ENCODE assay signal across 10 cellular contexts in genomic region chr12:47807338-47807737, GRCh38. TPM values are rescaled to one million over a fixed set of nuclear protein-coding genes. Genes with fewer than 3 reads are reported as not detected.
DNase-seq lines count a peak whose midpoint lies in the region; ATAC-seq and TF ChIP-seq lines count a peak whose summit lies in the region.
"Had no signal": no experiment of that assay in that cellular context is flagged by ENCODE, and none has a peak within 500 bp of the region (broad histone marks: within the 10 kb centered on the region; RNA-seq: fewer than 3 reads in every experiment).

No MANE protein-coding gene starts in this region.

- peak overlapping the region; percentile 43 for H3K4me3 ChIP-seq in CD8-positive, alpha-beta T cell (ENCODE audit: low read depth, low read length)
- no peak overlapping the region for H3K4me3 ChIP-seq in SU-DHL-6 (ENCODE audit: insufficient read depth, low read length, poor library complexity, severe bottlenecking)
- H3K4me3 ChIP-seq in psoas muscle = no peak overlapping the region

- peaks cover 27% of the 10 kb centered on the region for H3K79me2 ChIP-seq in SU-DHL-6 (ENCODE audit: insufficient read depth, low read length)

- H3K27me3 ChIP-seq in CD8-positive, alpha-beta T cell (ENCODE audit: insufficient read depth, low read length) = no peaks in the 10 kb centered on the region
- no peaks in the 10 kb centered on the region for H3K27me3 ChIP-seq in SU-DHL-6 (ENCODE audit: low read length)
- H3K27me3 ChIP-seq in psoas muscle (ENCODE audit: insufficient read depth in 3 of 3, low read length in 2 of 3) = no peaks in the 10 kb centered on the region

- TF ChIP-seq CTCF in CD8-positive, alpha-beta T cell (IDR thresholded peaks at IDR 0.05) = no peak
- TF ChIP-seq CTCF in SU-DHL-6 (IDR thresholded peaks at IDR 0.05; ENCODE audit: insufficient read depth, low read length, poor library complexity, severe bottlenecking) (no peak), glutamatergic neuron (IDR thresholded peaks at IDR 0.05; ENCODE audit: partially characterized antibody, unreplicated experiment) (no peak), psoas muscle (IDR thresholded peaks at IDR 0.05) (no peak)

- H3K4me1 Mint-ChIP-seq in CD8-positive, alpha-beta T cell (ENCODE audit: low read depth) = peaks cover 97% of the 10 kb centered on the region
- H3K4me1 Mint-ChIP-seq in glutamatergic neuron (ENCODE audit: low read depth, unreplicated experiment) = peaks cover 50% of the 10 kb centered on the region

- H3K27ac ChIP-seq in CD8-positive, alpha-beta T cell (ENCODE audit: low read depth, low read length) = peak overlapping the region; percentile 84
- H3K27ac ChIP-seq in SU-DHL-6 (ENCODE audit: low read depth, low read length) (peak overlapping the region; percentile 52), psoas muscle (peak overlapping the region; percentile 97)

- intact Hi-C loops in CD8-positive, alpha-beta T cell (cut with DNase I, micrococcal nuclease) = no loop called here
- intact Hi-C loops in psoas muscle (cut with DNase I) = no loop called here

- H3K36me3 ChIP-seq in CD8-positive, alpha-beta T cell (ENCODE audit: insufficient read depth, low read length) = no peaks in the 10 kb centered on the region
- H3K36me3 ChIP-seq in SU-DHL-6 (ENCODE audit: low read length) = no peaks in the 10 kb centered on the region
- no peaks in the 10 kb centered on the region for H3K36me3 ChIP-seq in psoas muscle (ENCODE audit: insufficient read depth in 1 of 2, low read depth in 1 of 2)

- peaks cover 23% of the 10 kb centered on the region for H3K36me3 Mint-ChIP-seq in CD8-positive, alpha-beta T cell
- no peaks in the 10 kb centered on the region for H3K36me3 Mint-ChIP-seq in glutamatergic neuron (ENCODE audit: unreplicated experiment)

- POLR2A ChIA-PET in CD8-positive, alpha-beta T cell (lab: Charles Lee) = interaction anchor here (1.1 to 9.0 kb wide), 5 partner anchors 13 to 66 kb away, joined by 4 to 70 read pairs (median 4); partner anchors contain the start of gene HDAC7

- H3K9ac ChIP-seq in SU-DHL-6 (ENCODE audit: low read length) = no peak overlapping the region

- no peaks in the 10 kb centered on the region for H3K9me2 ChIP-seq in SU-DHL-6 (replicated peaks; ENCODE audit: insufficient read depth, low read length)

- H3F3A ChIP-seq in SU-DHL-6 (ENCODE audit: insufficient read depth) = peaks cover 33% of the 10 kb centered on the region

- no peaks in the 10 kb centered on the region for H3K27me3 Mint-ChIP-seq in CD8-positive, alpha-beta T cell (ENCODE audit: low read depth)
- H3K27me3 Mint-ChIP-seq in glutamatergic neuron (ENCODE audit: unreplicated experiment) = peaks cover 9% of the 10 kb centered on the region

- no peak overlapping the region for H3K4me2 ChIP-seq in SU-DHL-6 (ENCODE audit: low read depth, low read length, poor library complexity, severe bottlenecking)

- no peak for ATAC-seq in CD8-positive, alpha-beta T cell
- ATAC-seq in psoas muscle (peak in 3 of 4 donors; percentile 8 to 14 (median 13)), GM21423 (IDR thresholded peaks at IDR 0.05; ENCODE audit: unreplicated experiment) (no peak), HG03139 (IDR thresholded peaks at IDR 0.05; ENCODE audit: unreplicated experiment) (no peak)
- ATAC-seq: HCT116 had no signal

- no peaks in the 10 kb centered on the region for H3K9me3 Mint-ChIP-seq in CD8-positive, alpha-beta T cell
- peaks cover 10% of the 10 kb centered on the region for H3K9me3 Mint-ChIP-seq in glutamatergic neuron (ENCODE audit: unreplicated experiment)

- H4K20me1 ChIP-seq in SU-DHL-6 (ENCODE audit: low read depth, low read length) = no peaks in the 10 kb centered on the region; the same call in 1 of the 2 replicates

- peak overlapping the region; percentile 95 for H3K27ac Mint-ChIP-seq in CD8-positive, alpha-beta T cell
- peak overlapping the region; percentile 93 for H3K27ac Mint-ChIP-seq in glutamatergic neuron (ENCODE audit: unreplicated experiment)

- CTCF ChIA-PET in CD8-positive, alpha-beta T cell (lab: Charles Lee) = interaction anchor here (0.8 to 31.7 kb wide), 14 partner anchors 8 to 98 kb away, joined by 3 to 728 read pairs (median 6); partner anchors contain the start of gene VDR

- peak overlapping the region; percentile 80 for H3K4me3 Mint-ChIP-seq in CD8-positive, alpha-beta T cell
- peak overlapping the region; percentile 1 for H3K4me3 Mint-ChIP-seq in glutamatergic neuron (ENCODE audit: unreplicated experiment)

- H3K9me3 ChIP-seq in CD8-positive, alpha-beta T cell (ENCODE audit: low read length) = no peaks in the 10 kb centered on the region
- no peaks in the 10 kb centered on the region for H3K9me3 ChIP-seq in SU-DHL-6 (ENCODE audit: insufficient read depth, low read length)
- H3K9me3 ChIP-seq in psoas muscle = no peaks in the 10 kb centered on the region

- peaks cover 100% of the 10 kb centered on the region for H3K4me1 ChIP-seq in CD8-positive, alpha-beta T cell (ENCODE audit: insufficient read depth, low read length)
- peaks cover 98% of the 10 kb centered on the region for H3K4me1 ChIP-seq in psoas muscle

- WGBS in psoas muscle, 3 donors = 22 to 38% (median 27%) methylated on average over 5 of the region's 5 CpGs

- H2AFZ ChIP-seq in SU-DHL-6 (ENCODE audit: low read depth, low read length, severe bottlenecking) = no peak overlapping the region

- no peak for DNase-seq in CD8-positive, alpha-beta T cell
- DNase-seq in glutamatergic neuron (no peak), psoas muscle (no peak), DMS 273 treated with DMSO at 0.1 percent for 48 hours (lab: John Stamatoyannopoulos, UW) (no peak), cerebellar nuclear complex (lab: John Stamatoyannopoulos, UW) (no peak)
- DNase-seq: mesendoderm had no signal

RNA-seq across cellular contexts. Expression of gene HDAC7, which starts 12.4 kb away (rescaled TPM):
- 10 to 100 TPM; 87.3 to 91.4 TPM for total RNA-seq in CD8-positive, alpha-beta T cell
- 67.9 TPM for total RNA-seq in glutamatergic neuron (ENCODE audit: unreplicated experiment)
- total RNA-seq in psoas muscle = 10 to 100 TPM; 21.4 to 27.8 (median 23.5) TPM
- polyA plus RNA-seq in psoas muscle = 10 to 100 TPM; 11.0 to 25.2 (median 13.6) TPM

RNA-seq across cellular contexts. Expression of gene SLC48A1, which starts 34.3 kb away (rescaled TPM):
- 1 to 10 TPM; 4.3 to 5.5 TPM for total RNA-seq in CD8-positive, alpha-beta T cell
- total RNA-seq in glutamatergic neuron (ENCODE audit: unreplicated experiment) (15.7 TPM), psoas muscle (10 to 100 TPM; 21.8 to 28.7 (median 27.3) TPM)
- 10 to 100 TPM; 12.7 to 23.5 (median 19.6) TPM for polyA plus RNA-seq in psoas muscle

RNA-seq across cellular contexts. Expression of gene RAPGEF3, which starts 48.7 kb away (rescaled TPM):
- total RNA-seq in CD8-positive, alpha-beta T cell = under 1 TPM; 0.14 to 0.25 TPM
- 0.81 TPM for total RNA-seq in glutamatergic neuron (ENCODE audit: unreplicated experiment)
- 10 to 100 TPM in 2 of 4 donors, 1 to 10 TPM in 2; 5.1 to 28.8 (median 11.7) TPM for total RNA-seq in psoas muscle
- polyA plus RNA-seq in psoas muscle = 10 to 100 TPM; 11.7 to 29.9 (median 15.0) TPM

Comparison
In these comparisons a context has a peak if more than half of its experiments do, and no peak if none do; other contexts are left out.
1. ATAC-seq: peak in psoas muscle (3 of 4); none in CD8-positive, alpha-beta T cell (single experiment), GM21423 (single experiment) and HG03139 (single experiment).
2. Peak in every context shown above with its lines, with median percentiles within 50 percentile points of each other: H3K27ac ChIP-seq.